In the genomic region with DNA sequence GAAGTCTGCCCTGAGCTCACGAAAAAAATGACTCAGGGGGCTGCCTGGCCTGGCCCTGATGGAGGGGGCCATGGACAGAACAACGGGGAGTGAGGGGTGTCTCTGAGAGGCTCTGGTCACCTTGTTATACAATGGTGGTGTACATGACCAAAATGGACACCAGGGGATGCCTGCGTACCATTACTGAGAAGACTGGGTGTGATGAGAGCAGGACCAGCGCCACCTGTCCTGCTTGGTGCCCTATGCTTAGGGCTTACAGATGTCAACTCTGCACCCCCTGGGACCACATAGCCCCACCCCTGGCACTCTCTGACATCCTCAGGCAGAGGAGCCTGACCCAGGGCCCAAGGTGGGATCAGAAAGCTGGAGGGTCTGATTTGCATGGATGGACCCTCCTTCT, we compare ENCODE assay signal across 21 cellular contexts.
DNase-seq lines count a peak whose midpoint lies in the region; ATAC-seq and TF ChIP-seq lines count a peak whose summit lies in the region.
"Had no signal": no experiment of that assay in that cellular context is flagged by ENCODE, and none has a peak within 500 bp of the region (broad histone marks: within the 10 kb centered on the region; RNA-seq: fewer than 3 reads in every experiment).

No MANE protein-coding gene starts in this region.

- H3K9me3 ChIP-seq in right atrium auricular region, result no peaks in the 10 kb centered on the region
- H3K9me3 ChIP-seq in WERI-Rb-1 (ENCODE audit: severe bottlenecking), result no peaks in the 10 kb centered on the region
- H3K9me3 ChIP-seq: tibial nerve had no signal

- H3K4me1 ChIP-seq in right atrium auricular region, result no peaks in the 10 kb centered on the region
- H3K4me1 ChIP-seq: tibial nerve had no signal

- CTCF ChIA-PET in RWPE1 (lab: Yijun Ruan, JAX), result interaction anchor here (0.6 kb wide), 1 partner anchor 101 kb away, joined by 5 read pairs; no protein-coding TSS in a partner anchor

- H3K36me3 ChIP-seq in right atrium auricular region (no peaks in the 10 kb centered on the region), WERI-Rb-1 (no peaks in the 10 kb centered on the region)
- H3K36me3 ChIP-seq: tibial nerve had no signal

- no peaks in the 10 kb centered on the region for H3K27me3 ChIP-seq in right atrium auricular region
- H3K27me3 ChIP-seq in WERI-Rb-1 (ENCODE audit: insufficient read depth, low read depth, severe bottlenecking), result no peaks in the 10 kb centered on the region
- H3K27me3 ChIP-seq: tibial nerve had no signal

- DNase-seq in right atrium auricular region (ENCODE audit: low spot score), result peak; percentile 38
- DNase-seq in left ventricle myocardium superior, result no peak
- DNase-seq in WERI-Rb-1, result peak; percentile 43
- peak; percentile 27 for DNase-seq in left lobe of liver (ENCODE audit: low spot score)
- no peak for DNase-seq in stimulated activated CD4-positive, alpha-beta T cell treated with anti-CD3 and anti-CD28 coated beads, Interleukin-1b, Interleukin-23, amount 100 ng/mL, for 48 hours
- DNase-seq in NCI-H226, result no peak
- no peak for DNase-seq in SKM-1 (lab: John Stamatoyannopoulos, UW; ENCODE audit: unreplicated experiment)
- DNase-seq in RWPE1 (ENCODE audit: low spot score), result no peak
- DNase-seq: activated CD8-positive, alpha-beta memory T cell treated with anti-CD3 and anti-CD28 coated beads for 24 hours; activated T-cell treated with anti-CD3 and anti-CD28 coated beads, Interleukin-2, amount 50 U/mL, for 48 hours; effector memory CD4-positive, alpha-beta T cell; immature natural killer cell; Kasumi-1; NCI-H1092 treated with DMSO at 0.1 percent for 48 hours; NCI-H2081 treated with DMSO at 0.1 percent for 48 hours; NCI-H510A; occipital lobe; SHP77 treated with DMSO at 0.1 percent for 48 hours; T-helper 17 cell had no signal

- no peak for ATAC-seq in left ventricle myocardium superior
- ATAC-seq in left lobe of liver, result no peak

- POLR2A ChIA-PET in RWPE1 (lab: Yijun Ruan, JAX; ENCODE audit: low non-redundant PET), result no interaction called here

- TF ChIP-seq CTCF in right atrium auricular region (IDR thresholded peaks at IDR 0.05) (no peak), WERI-Rb-1 (IDR thresholded peaks at IDR 0.05; ENCODE audit: low read depth, low read length) (peak; percentile 65), RWPE1 (conservative IDR thresholded peaks at IDR 0.05; ENCODE audit: low read depth) (no peak)

- intact Hi-C loops in left ventricle myocardium superior (cut with micrococcal nuclease), result no loop called here

- H3K4me3 ChIP-seq in right atrium auricular region, result no peak overlapping the region
- H3K4me3 ChIP-seq in WERI-Rb-1 (ENCODE audit: low read depth, low read length), result no peak overlapping the region
- H3K4me3 ChIP-seq: lung, tibial nerve had no signal

- no peak overlapping the region for H3K27ac ChIP-seq in right atrium auricular region
- H3K27ac ChIP-seq in WERI-Rb-1, result no peak overlapping the region
- no peak overlapping the region for H3K27ac ChIP-seq in RWPE1
- H3K27ac ChIP-seq: tibial nerve had no signal

Comparison
In these comparisons a context has a peak if more than half of its experiments do, and no peak if none do; other contexts are left out.
1. DNase-seq: peak in right atrium auricular region (single experiment), WERI-Rb-1 (single experiment) and left lobe of liver (single experiment); none in left ventricle myocardium superior (single experiment), stimulated activated CD4-positive, alpha-beta T cell treated with anti-CD3 and anti-CD28 coated beads, Interleukin-1b, Interleukin-23, amount 100 ng/mL, for 48 hours (single experiment), NCI-H226 (single experiment), SKM-1 (single experiment) and RWPE1 (single experiment).